In the genomic region with DNA sequence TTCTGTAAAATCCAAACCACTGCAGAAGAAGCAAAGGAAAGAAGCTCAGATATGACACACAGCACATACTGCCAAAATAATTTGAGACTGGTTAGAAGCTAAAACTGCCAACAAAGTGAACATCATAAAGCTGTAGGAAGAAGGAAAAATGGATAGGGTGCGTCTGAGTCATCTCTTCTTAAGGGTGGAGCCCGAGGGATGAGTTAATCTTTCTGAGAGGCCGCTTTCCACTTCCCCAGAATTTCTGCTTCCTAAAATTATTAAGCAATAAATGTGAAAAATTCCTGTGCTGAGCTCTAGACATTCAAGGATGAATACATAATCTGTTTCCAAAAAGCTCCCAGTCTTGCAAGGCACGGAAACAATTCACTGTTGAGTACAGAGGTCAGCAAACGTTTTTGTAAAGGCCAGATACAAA, we compare ENCODE assay signal across 1 cellular context.
TF ChIP-seq lines count a peak whose summit lies in the region.

No MANE protein-coding gene starts in this region.

TF ChIP-seq in K562, 482 proteins besides CTCF, POLR2A, EP300 and RAD21 (continued from another document):
- TF ChIP-seq CEBPZ (IDR thresholded peaks at IDR 0.05; ENCODE audit: borderline replicate concordance, low read depth, low read length) (no peak), TAF7 (tag; IDR thresholded peaks at IDR 0.05) (no peak), PURB (CRISPR knock-in tag; IDR thresholded peaks at IDR 0.05; ENCODE audit: low read depth) (no peak), CHCHD3 (CRISPR knock-in tag; IDR thresholded peaks at IDR 0.05) (no peak), EP400 (IDR thresholded peaks at IDR 0.05) (0 out of 2 replicates have a peak, but pooled peaks have one; percentile 12), JUND (IDR thresholded peaks at IDR 0.05; ENCODE audit: borderline replicate concordance, low read depth, low read length) (peak; percentile 90), JUND (tag; IDR thresholded peaks at IDR 0.05; ENCODE audit: borderline replicate concordance, low read depth, low read length) (peak; percentile 92), ARID1B (IDR thresholded peaks at IDR 0.05) (peak; percentile 70), CTBP1 (IDR thresholded peaks at IDR 0.05; ENCODE audit: borderline replicate concordance) (peak; percentile 42; the same call in 1 of the 2 replicates), SMARCA4 (IDR thresholded peaks at IDR 0.05) (peak; percentile 74), PHB (CRISPR knock-in tag; IDR thresholded peaks at IDR 0.05) (no peak), C11orf30 (IDR thresholded peaks at IDR 0.05; ENCODE audit: low read depth) (peak; percentile 33; the same call in 1 of the 2 replicates), TAF1 (IDR thresholded peaks at IDR 0.05; ENCODE audit: control insufficient read depth, extremely low read depth, insufficient read depth, low read length, severe bottlenecking) (no peak), RCOR1 (IDR thresholded peaks at IDR 0.05; ENCODE audit: borderline replicate concordance in 1 of 2, low read depth in 2 of 2, low read length in 2 of 2) (0 out of 4 replicates have a peak, but pooled peaks of 1 of the 2 experiments have one; percentile 27), GATAD2A (IDR thresholded peaks at IDR 0.05) (no peak), ZMIZ1 (IDR thresholded peaks at IDR 0.05; ENCODE audit: low read depth in 2 of 2, low read length in 2 of 2) (no peak)
TF ChIP-seq in K562: peak in this region for 27.
